ENCODE assay signal across 26 cellular contexts in genomic region chr2:28591711-28592365, GRCh38.
"Had no signal": no experiment of that assay in that cellular context is flagged by ENCODE, and none has a peak within 500 bp of the region (broad histone marks: within the 10 kb centered on the region; RNA-seq: fewer than 3 reads in every experiment).

No MANE protein-coding gene starts in this region.

- H3K4me2 ChIP-seq: KMS-11, SK-N-SH had no signal

- H3K4me3 Mint-ChIP-seq: activated CD8-positive, alpha-beta T cell treated with anti-CD3 and anti-CD28 coated beads for 36 hours; activated naive CD8-positive, alpha-beta T cell treated with anti-CD3 and anti-CD28 coated beads, Interleukin-2, amount 50 U/mL, for 24 hours; activated T-cell treated with anti-CD3 and anti-CD28 coated beads, Interleukin-2, amount 50 U/mL, for 72 hours; brain had no signal

- ATAC-seq: activated CD8-positive, alpha-beta T cell treated with anti-CD3 and anti-CD28 coated beads for 36 hours; activated naive CD4-positive, alpha-beta T cell treated with anti-CD3 and anti-CD28 coated beads, Interleukin-2, amount 50 U/mL, for 72 hours; activated naive CD8-positive, alpha-beta T cell treated with anti-CD3 and anti-CD28 coated beads, Interleukin-2, amount 50 U/mL, for 24 hours; activated T-cell treated with anti-CD3 and anti-CD28 coated beads, Interleukin-2, amount 50 U/mL, for 72 hours had no signal

- H3K4me3 ChIP-seq: ascending aorta, Peyer's patch, SJCRH30 had no signal

- H3K27ac ChIP-seq: ascending aorta, KMS-11, Peyer's patch, RWPE1, SJCRH30, VCaP had no signal

- H3K9me3 ChIP-seq: ascending aorta, Peyer's patch, SJCRH30, SK-N-SH had no signal

- H3K27me3 Mint-ChIP-seq: activated CD8-positive, alpha-beta T cell treated with anti-CD3 and anti-CD28 coated beads for 36 hours; activated naive CD8-positive, alpha-beta T cell treated with anti-CD3 and anti-CD28 coated beads, Interleukin-2, amount 50 U/mL, for 24 hours had no signal

- DNase-seq: activated CD4-positive, alpha-beta T cell treated with anti-CD3 and anti-CD28 coated beads for 4 hours; activated CD8-positive, alpha-beta memory T cell treated with anti-CD3 and anti-CD28 coated beads, Interleukin-2, amount 50 U/mL, for 4 hours; activated CD8-positive, alpha-beta T cell treated with anti-CD3 and anti-CD28 coated beads for 36 hours; activated naive CD4-positive, alpha-beta T cell; activated naive CD8-positive, alpha-beta T cell treated with anti-CD3 and anti-CD28 coated beads, Interleukin-2, amount 50 U/mL, for 24 hours; activated T-cell treated with anti-CD3 and anti-CD28 coated beads, Interleukin-2, amount 50 U/mL, for 72 hours; amniotic stem cell; NCI-H1092; NCI-H1417; NCI-H1930; NCI-H2107; NCI-H2171 treated with DMSO at 0.1 percent for 48 hours; NCI-H226; NCI-H526 treated with DMSO at 0.1 percent for 48 hours; Peyer's patch; Right ventricle myocardium superior; SJCRH30; SK-N-SH; T-helper 1 cell had no signal

- H3K9ac ChIP-seq: KMS-11, SK-N-SH had no signal

- H3K36me3 Mint-ChIP-seq: activated naive CD4-positive, alpha-beta T cell treated with anti-CD3 and anti-CD28 coated beads, Interleukin-2, amount 50 U/mL, for 72 hours; brain had no signal

- H3K27ac Mint-ChIP-seq: activated CD8-positive, alpha-beta T cell treated with anti-CD3 and anti-CD28 coated beads for 36 hours; activated naive CD4-positive, alpha-beta T cell treated with anti-CD3 and anti-CD28 coated beads, Interleukin-2, amount 50 U/mL, for 72 hours; activated naive CD8-positive, alpha-beta T cell treated with anti-CD3 and anti-CD28 coated beads, Interleukin-2, amount 50 U/mL, for 24 hours; activated T-cell treated with anti-CD3 and anti-CD28 coated beads, Interleukin-2, amount 50 U/mL, for 72 hours; activated T-helper 2 cell treated with anti-CD3 and anti-CD28 coated beads, Interferon-gamma antibody, Interleukin-2, Interleukin-4, amounts not matched to agents 10 μg/mL and 5 μg/mL and 100 μg/mL, durations not matched to agents 14 hours and 24 hours and 36 hours had no signal

- H3K27me3 ChIP-seq: ascending aorta, Peyer's patch, SJCRH30 had no signal

- H3K36me3 ChIP-seq: ascending aorta, Peyer's patch, SJCRH30 had no signal

- H3K9me3 Mint-ChIP-seq: activated CD8-positive, alpha-beta T cell treated with anti-CD3 and anti-CD28 coated beads for 36 hours; activated naive CD4-positive, alpha-beta T cell treated with anti-CD3 and anti-CD28 coated beads, Interleukin-2, amount 50 U/mL, for 72 hours; activated naive CD8-positive, alpha-beta T cell treated with anti-CD3 and anti-CD28 coated beads, Interleukin-2, amount 50 U/mL, for 24 hours; activated T-cell treated with anti-CD3 and anti-CD28 coated beads, Interleukin-2, amount 50 U/mL, for 72 hours; activated T-helper 2 cell treated with anti-CD3 and anti-CD28 coated beads, Interferon-gamma antibody, Interleukin-2, Interleukin-4, amounts not matched to agents 10 μg/mL and 5 μg/mL and 100 μg/mL, durations not matched to agents 14 hours and 24 hours and 36 hours; brain had no signal
